In the genomic region with DNA sequence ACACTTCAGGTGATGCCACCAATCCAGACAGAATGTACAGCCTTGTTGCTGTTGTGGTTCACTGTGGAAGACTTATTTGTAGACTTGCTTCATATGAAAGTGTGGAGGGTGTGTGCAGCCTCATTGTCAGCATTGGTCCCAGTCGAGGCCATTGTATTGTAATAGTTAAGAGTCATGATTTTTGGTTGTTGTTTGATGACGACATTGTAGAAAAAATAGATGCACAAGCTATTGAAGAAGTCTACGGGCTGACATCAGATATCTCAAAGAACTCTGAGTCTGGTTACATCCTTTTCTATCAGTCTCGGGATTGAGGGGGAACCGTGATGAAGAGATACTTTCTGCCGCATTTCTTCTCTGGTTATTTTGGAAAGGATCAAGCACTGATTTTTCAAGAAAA, we compare ENCODE assay signal across 39 cellular contexts. TPM values are rescaled to one million over a fixed set of nuclear protein-coding genes. Genes with fewer than 3 reads are reported as not detected.
"Had no signal": no experiment of that assay in that cellular context is flagged by ENCODE, and none has a peak within 500 bp of the region (broad histone marks: within the 10 kb centered on the region; RNA-seq: fewer than 3 reads in every experiment).

No MANE protein-coding gene starts in this region.

- H3K4me1 ChIP-seq: adrenal gland, ascending aorta, body of pancreas, breast epithelium had no signal

- FAIRE-seq: astrocyte, bronchial epithelial cell had no signal

- H3K27me3 ChIP-seq: adrenal gland, ascending aorta, body of pancreas, brain microvascular endothelial cell, breast epithelium, cardiac muscle cell had no signal

- ATAC-seq: activated naive CD4-positive, alpha-beta T cell treated with anti-CD3 and anti-CD28 coated beads, Interleukin-2, amount 50 U/mL, for 72 hours; activated naive CD8-positive, alpha-beta T cell treated with anti-CD3 and anti-CD28 coated beads, Interleukin-2, amount 50 U/mL, for 24 hours; activated T-cell treated with anti-CD3 and anti-CD28 coated beads, Interleukin-2, amount 50 U/mL, for 4 hours; activated T-cell treated with anti-CD3 and anti-CD28 coated beads, Interleukin-2, amount 50 U/mL, for 72 hours; activated T-helper 17 cell treated with anti-CD3 and anti-CD28 coated beads, Interleukin-2, amount 50 U/mL, for 72 hours; body of pancreas had no signal

- H3K27ac ChIP-seq: adrenal gland, ascending aorta, body of pancreas, brain microvascular endothelial cell, breast epithelium, cardiac muscle cell had no signal

- H3K4me3 ChIP-seq: adrenal gland, ascending aorta, body of pancreas, breast epithelium, cardiac muscle cell had no signal

- DNase-seq: activated effector memory CD4-positive, alpha-beta T cell treated with anti-CD3 and anti-CD28 coated beads, Interleukin-2, amount 50 U/mL, for 16 hours; activated effector memory CD4-positive, alpha-beta T cell treated with Interleukin-2 at 50 U/mL for 16 hours; activated gamma-delta T cell; activated gamma-delta T cell treated with Interleukin-2 at 50 U/mL for 16 hours; activated naive CD4-positive, alpha-beta T cell; activated naive CD4-positive, alpha-beta T cell treated with anti-CD3 and anti-CD28 coated beads for 36 hours; activated naive CD4-positive, alpha-beta T cell treated with anti-CD3 and anti-CD28 coated beads, Interleukin-2, amount 10 ng/mL, durations not matched to agents 7 days and 5 days; activated naive CD4-positive, alpha-beta T cell treated with anti-CD3 and anti-CD28 coated beads, Interleukin-2, amount 50 U/mL, for 16 hours; activated naive CD4-positive, alpha-beta T cell treated with Interleukin-2 at 50 U/mL for 16 hours; activated naive CD8-positive, alpha-beta T cell treated with anti-CD3 and anti-CD28 coated beads for 36 hours; activated naive CD8-positive, alpha-beta T cell treated with anti-CD3 and anti-CD28 coated beads, Interleukin-2, amount 10 ng/mL, durations not matched to agents 7 days and 5 days; activated naive CD8-positive, alpha-beta T cell treated with anti-CD3 and anti-CD28 coated beads, Interleukin-2, amount 50 U/mL, for 24 hours; activated T-cell treated with anti-CD3 and anti-CD28 coated beads, Interleukin-2, amount 50 U/mL, for 1 hour; activated T-cell treated with anti-CD3 and anti-CD28 coated beads, Interleukin-2, amount 50 U/mL, for 24 hours; activated T-cell treated with anti-CD3 and anti-CD28 coated beads, Interleukin-2, amount 50 U/mL, for 4 hours; activated T-cell treated with anti-CD3 and anti-CD28 coated beads, Interleukin-2, amount 50 U/mL, for 48 hours; activated T-cell treated with anti-CD3 and anti-CD28 coated beads, Interleukin-2, amount 50 U/mL, for 72 hours; adrenal gland; amniotic stem cell; amygdala; anterior cingulate cortex; aorta; body of pancreas; brain microvascular endothelial cell; caudate nucleus; central memory CD4-positive, alpha-beta T cell; cerebellar nuclear complex had no signal

- H3K36me3 ChIP-seq: adrenal gland, ascending aorta, brain microvascular endothelial cell, breast epithelium had no signal

RNA-seq across cellular contexts. Expression of a gene that starts 56.4 kb away (rescaled TPM):
- total RNA-seq: activated naive CD4-positive, alpha-beta T cell treated with anti-CD3 and anti-CD28 coated beads for 36 hours; activated naive CD4-positive, alpha-beta T cell treated with anti-CD3 and anti-CD28 coated beads, Interleukin-2, amount 50 U/mL, for 72 hours; activated naive CD8-positive, alpha-beta T cell treated with anti-CD3 and anti-CD28 coated beads for 36 hours; activated naive CD8-positive, alpha-beta T cell treated with anti-CD3 and anti-CD28 coated beads, Interleukin-2, amount 10 ng/mL, durations not matched to agents 7 days and 5 days; activated T-cell treated with anti-CD3 and anti-CD28 coated beads, Interleukin-2, amount 50 U/mL, for 4 hours; activated T-cell treated with anti-CD3 and anti-CD28 coated beads, Interleukin-2, amount 50 U/mL, for 72 hours; activated T-helper 1 cell treated with anti-CD3 and anti-CD28 coated beads, Interleukin-12 subunit alpha, Interleukin-12 subunit beta, Interleukin-2, Interleukin-4 antibody, amounts not matched to agents 30 ng/mL and 10 ng/mL and 1 ng/mL, durations not matched to agents 14 hours and 24 hours and 36 hours; activated T-helper 17 cell treated with anti-CD3 and anti-CD28 coated beads, Interleukin-2, amount 50 U/mL, for 72 hours; activated T-helper 2 cell treated with anti-CD3 and anti-CD28 coated beads, Interferon-gamma antibody, Interleukin-2, Interleukin-4, amounts not matched to agents 10 μg/mL and 5 μg/mL and 100 μg/mL, durations not matched to agents 14 hours and 24 hours and 36 hours; adrenal gland; aorta; ascending aorta; astrocyte; body of pancreas; breast epithelium; bronchial epithelial cell; cardiac muscle cell; cardiac septum; chondrocyte had no signal
- polyA plus RNA-seq: adipose tissue, adrenal gland, aorta, cardiac muscle cell had no signal
